13 cellular contexts compared by ENCODE assay signal in the genomic region with DNA sequence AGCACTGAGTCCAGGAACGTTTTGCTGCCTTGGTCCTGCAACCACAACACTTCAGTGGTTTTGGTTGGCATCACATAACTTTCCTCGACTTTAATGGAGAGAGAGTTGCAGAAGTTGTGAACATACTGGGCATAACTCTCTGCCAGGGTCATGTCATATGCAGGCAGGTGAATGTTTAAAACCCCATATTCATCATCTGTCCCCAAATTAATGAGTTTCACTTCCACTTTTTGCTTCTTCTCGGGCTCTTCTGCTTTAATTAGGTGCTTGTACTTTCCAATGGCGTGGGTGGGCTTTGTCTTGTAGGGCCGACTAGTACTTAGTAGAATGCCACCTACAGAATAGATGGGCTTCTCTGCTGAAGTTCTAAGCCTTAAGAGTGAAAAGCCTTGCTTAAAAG. TPM values are rescaled to one million over a fixed set of nuclear protein-coding genes. Genes with fewer than 3 reads are reported as not detected.
DNase-seq lines count a peak whose midpoint lies in the region; ATAC-seq, FAIRE-seq and TF ChIP-seq lines count a peak whose summit lies in the region.
"Had no signal": no experiment of that assay in that cellular context is flagged by ENCODE, and none has a peak within 500 bp of the region (broad histone marks: within the 10 kb centered on the region; RNA-seq: fewer than 3 reads in every experiment).

No MANE protein-coding gene starts in this region.

- peak overlapping the region; percentile 16; the same call in 1 of the 2 replicates for H3K4me3 ChIP-seq in GM12878

- no peaks in the 10 kb centered on the region for H3K79me2 ChIP-seq in GM12878 (ENCODE audit: control insufficient read depth, insufficient read depth, low read length)

- H4K20me1 ChIP-seq in GM12878 (ENCODE audit: control insufficient read depth, insufficient read depth) = no peaks in the 10 kb centered on the region

- FAIRE-seq in GM12878 (lab: Jason Lieb, UNC) = peak; percentile 56

- BruUV-seq in GM12878 (replicated peaks; lab: Mats Ljungman, UMichigan) = no TSS peak

- H3K27ac ChIP-seq in GM12878 (ENCODE audit: control insufficient read depth, insufficient read depth) (no peak overlapping the region), foreskin keratinocyte (no peak overlapping the region)

- RAD21 ChIA-PET in GM12878 (lab: Charles Lee; ENCODE audit: unreplicated experiment) = interaction anchor here (1.0 to 1.3 kb wide), 2 partner anchors 14 to 70 kb away, joined by 3 read pairs; no protein-coding TSS in a partner anchor

- CTCF ChIA-PET in GM12878 (lab: Yijun Ruan, JAX) = interaction anchor here (1.7 kb wide), 1 partner anchor 19 kb away, joined by 5 read pairs; no protein-coding TSS in a partner anchor

- TF ChIP-seq RAD21 in GM12878 (IDR thresholded peaks at IDR 0.05; ENCODE audit: insufficient read depth, low read depth, low read length) = no peak

- no peaks in the 10 kb centered on the region; the same call in 2 of the 3 replicates for H3K9me3 ChIP-seq in GM12878 (replicated peaks; ENCODE audit: control insufficient read depth, insufficient read depth, low read length)
- H3K9me3 ChIP-seq: Caco-2 had no signal

- H3K9me3 Mint-ChIP-seq in activated naive CD8-positive, alpha-beta T cell treated with anti-CD3 and anti-CD28 coated beads for 36 hours = no peaks in the 10 kb centered on the region

- TF ChIP-seq CTCF in GM12878 (IDR thresholded peaks at IDR 0.05 in 2 of 3, conservative IDR thresholded peaks at IDR 0.05 in 1 of 3; ENCODE audit: control insufficient read depth in 2 of 3, extremely low read depth in 1 of 3, insufficient read depth in 1 of 3, low read depth in 3 of 3, low read length in 3 of 3) (0 out of 6 replicates have a peak, but pooled peaks of 1 of the 3 experiments have one; percentile 2), foreskin keratinocyte (conservative IDR thresholded peaks at IDR 0.05) (no peak)

- peak; percentile 77 to 93; a peak in 3 of 4 replicates for TF ChIP-seq EP300 in GM12878 (IDR thresholded peaks at IDR 0.05; ENCODE audit: borderline replicate concordance in 1 of 2, control insufficient read depth in 1 of 2, low read depth in 2 of 2, low read length in 2 of 2)

- POLR2A ChIA-PET in GM12878 (lab: Charles Lee) = no interaction called here

- H3K4me1 Mint-ChIP-seq in activated naive CD8-positive, alpha-beta T cell treated with anti-CD3 and anti-CD28 coated beads for 36 hours = no peaks in the 10 kb centered on the region

- DNase-seq in GM12878 (ENCODE audit: low read depth, low spot score) (peak; percentile 82), foreskin keratinocyte (no peak), NCI-H2196 treated with DMSO at 0.1 percent for 48 hours (lab: John Stamatoyannopoulos, UW; ENCODE audit: unreplicated experiment) (no peak), C1 segment of cervical spinal cord (lab: John Stamatoyannopoulos, UW) (no peak)
- no peak for DNase-seq in activated naive CD8-positive, alpha-beta T cell treated with anti-CD3 and anti-CD28 coated beads for 36 hours
- DNase-seq: activated naive CD4-positive, alpha-beta T cell treated with Interleukin-2 at 50 U/mL for 16 hours; Caco-2; glutamatergic neuron; midbrain; right cardiac atrium had no signal

- H3K4me3 Mint-ChIP-seq in activated naive CD8-positive, alpha-beta T cell treated with anti-CD3 and anti-CD28 coated beads for 36 hours = no peak overlapping the region

- ATAC-seq in GM18870 (IDR thresholded peaks at IDR 0.05; ENCODE audit: unreplicated experiment) (peak; percentile 99), GM21576 (IDR thresholded peaks at IDR 0.05; ENCODE audit: unreplicated experiment) (peak; percentile 95), HG03135 (IDR thresholded peaks at IDR 0.05; ENCODE audit: unreplicated experiment) (peak; percentile 92), GM12878 (peak; percentile 95), foreskin keratinocyte (no peak)
- ATAC-seq: right cardiac atrium had no signal

- H3K9ac ChIP-seq in GM12878 (ENCODE audit: control insufficient read depth, insufficient read depth, low read length) = no peak overlapping the region

- 2% methylated on average over 5 of the region's 5 CpGs for WGBS in GM12878 (ENCODE audit: insufficient coverage, insufficient replicate concordance, low lambda C conversion rate, missing lambda C conversion rate)

- H3K27ac Mint-ChIP-seq in activated naive CD8-positive, alpha-beta T cell treated with anti-CD3 and anti-CD28 coated beads for 36 hours = no peak overlapping the region

- peak overlapping the region; percentile 36 for H3K4me2 ChIP-seq in GM12878 (ENCODE audit: control insufficient read depth, insufficient read depth)

- H3K27me3 Mint-ChIP-seq in activated naive CD8-positive, alpha-beta T cell treated with anti-CD3 and anti-CD28 coated beads for 36 hours = peaks cover 29% of the 10 kb centered on the region

- H3K27me3 ChIP-seq in GM12878 (replicated peaks in 1 of 2; ENCODE audit: control insufficient read depth in 2 of 2, insufficient read depth in 2 of 2, low read length in 1 of 2) (no peaks in the 10 kb centered on the region), foreskin keratinocyte (no peaks in the 10 kb centered on the region)

- no peaks in the 10 kb centered on the region for H3K36me3 Mint-ChIP-seq in activated naive CD8-positive, alpha-beta T cell treated with anti-CD3 and anti-CD28 coated beads for 36 hours

- SMC1A ChIA-PET in GM12878 (lab: Charles Lee; ENCODE audit: uncharacterized antibody, unreplicated experiment) = interaction anchor here (1.3 kb wide), 1 partner anchor 11 kb away, joined by 3 read pairs; no protein-coding TSS in a partner anchor

- H3K4me1 ChIP-seq in GM12878 (ENCODE audit: control insufficient read depth, insufficient read depth, low read length) (peaks cover 14% of the 10 kb centered on the region), foreskin keratinocyte (peaks cover 8% of the 10 kb centered on the region)
- H3K4me1 ChIP-seq: Caco-2 had no signal

- H2AFZ ChIP-seq in GM12878 (ENCODE audit: control insufficient read depth, low read depth, low read length) = no peak overlapping the region

- TF ChIP-seq POLR2A in GM12878 (IDR thresholded peaks at IDR 0.05; ENCODE audit: low read depth, low read length) = no peak

- intact Hi-C loops in GM12878 (cut with micrococcal nuclease; ENCODE audit: unreplicated experiment) = no loop called here

- in situ Hi-C loops in GM12878 (cut with MboI) = no loop called here

- no peaks in the 10 kb centered on the region for H3K36me3 ChIP-seq in GM12878 (ENCODE audit: control insufficient read depth in 2 of 2, insufficient read depth in 2 of 2, low read length in 1 of 2)

TF ChIP-seq in GM12878, 131 proteins besides CTCF, POLR2A, EP300 and RAD21 (continues in another document):
- TF ChIP-seq, protein P1, sequence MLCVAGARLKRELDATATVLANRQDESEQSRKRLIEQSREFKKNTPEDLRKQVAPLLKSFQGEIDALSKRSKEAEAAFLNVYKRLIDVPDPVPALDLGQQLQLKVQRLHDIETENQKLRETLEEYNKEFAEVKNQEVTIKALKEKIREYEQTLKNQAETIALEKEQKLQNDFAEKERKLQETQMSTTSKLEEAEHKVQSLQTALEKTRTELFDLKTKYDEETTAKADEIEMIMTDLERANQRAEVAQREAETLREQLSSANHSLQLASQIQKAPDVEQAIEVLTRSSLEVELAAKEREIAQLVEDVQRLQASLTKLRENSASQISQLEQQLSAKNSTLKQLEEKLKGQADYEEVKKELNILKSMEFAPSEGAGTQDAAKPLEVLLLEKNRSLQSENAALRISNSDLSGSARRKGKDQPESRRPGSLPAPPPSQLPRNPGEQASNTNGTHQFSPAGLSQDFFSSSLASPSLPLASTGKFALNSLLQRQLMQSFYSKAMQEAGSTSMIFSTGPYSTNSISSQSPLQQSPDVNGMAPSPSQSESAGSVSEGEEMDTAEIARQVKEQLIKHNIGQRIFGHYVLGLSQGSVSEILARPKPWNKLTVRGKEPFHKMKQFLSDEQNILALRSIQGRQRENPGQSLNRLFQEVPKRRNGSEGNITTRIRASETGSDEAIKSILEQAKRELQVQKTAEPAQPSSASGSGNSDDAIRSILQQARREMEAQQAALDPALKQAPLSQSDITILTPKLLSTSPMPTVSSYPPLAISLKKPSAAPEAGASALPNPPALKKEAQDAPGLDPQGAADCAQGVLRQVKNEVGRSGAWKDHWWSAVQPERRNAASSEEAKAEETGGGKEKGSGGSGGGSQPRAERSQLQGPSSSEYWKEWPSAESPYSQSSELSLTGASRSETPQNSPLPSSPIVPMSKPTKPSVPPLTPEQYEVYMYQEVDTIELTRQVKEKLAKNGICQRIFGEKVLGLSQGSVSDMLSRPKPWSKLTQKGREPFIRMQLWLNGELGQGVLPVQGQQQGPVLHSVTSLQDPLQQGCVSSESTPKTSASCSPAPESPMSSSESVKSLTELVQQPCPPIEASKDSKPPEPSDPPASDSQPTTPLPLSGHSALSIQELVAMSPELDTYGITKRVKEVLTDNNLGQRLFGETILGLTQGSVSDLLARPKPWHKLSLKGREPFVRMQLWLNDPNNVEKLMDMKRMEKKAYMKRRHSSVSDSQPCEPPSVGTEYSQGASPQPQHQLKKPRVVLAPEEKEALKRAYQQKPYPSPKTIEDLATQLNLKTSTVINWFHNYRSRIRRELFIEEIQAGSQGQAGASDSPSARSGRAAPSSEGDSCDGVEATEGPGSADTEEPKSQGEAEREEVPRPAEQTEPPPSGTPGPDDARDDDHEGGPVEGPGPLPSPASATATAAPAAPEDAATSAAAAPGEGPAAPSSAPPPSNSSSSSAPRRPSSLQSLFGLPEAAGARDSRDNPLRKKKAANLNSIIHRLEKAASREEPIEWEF (IDR thresholded peaks at IDR 0.05; ENCODE audit: insufficient replicate concordance, low read depth, low read length) = no peak

RNA-seq across cellular contexts. Expression of a gene that starts 45.2 kb away (rescaled TPM):
- total RNA-seq in GM12878 (2013; cell fraction: nucleolus; rRNA removed) = 0.73 and 1.5 TPM in 2 replicates
- total RNA-seq in GM12878 (2014; rRNA removed) = 0.06 TPM in 1 of 2 replicates, not detected in the other
- total RNA-seq in GM12878 (2014; rRNA removed; fragmentation: Illumina TruSeq; extraction: Trizol) = 0.23 TPM in 1 of 2 replicates, not detected in the other
- 0.21 and 0.46 TPM in 2 replicates for total RNA-seq in GM12878 (2021)
- not detected for polyA plus RNA-seq in GM12878 (2011; ENCODE audit: low read depth)
- 0.32 and 0.33 TPM in 2 replicates for polyA plus RNA-seq in GM12878 (2011; rRNA removed)
- 0.24 and 0.30 TPM in 2 replicates for polyA plus RNA-seq in GM12878 (2011; cell fraction: cytosol; rRNA removed)
- polyA plus RNA-seq in GM12878 (2011; cell fraction: nucleus; rRNA removed) = 1.1 and 1.3 TPM in 2 replicates
- polyA plus RNA-seq in GM12878 (2012) = 0.09 and 0.18 TPM in 2 replicates
- polyA plus RNA-seq in GM12878 (2014; fragmentation: Illumina TruSeq; extraction: Trizol) = 0.06 and 0.21 TPM in 2 replicates
- polyA plus RNA-seq in GM12878 (2014; fragmentation: Nextera tagmentation; extraction: Ambion mirVana) = under 1 TPM in 1 of 2 experiments, not detected in 1; 0.05 TPM
- polyA plus RNA-seq in GM12878 (2014; rRNA removed) = 0.14 TPM in 1 of 2 replicates, not detected in the other
- polyA plus RNA-seq in GM12878 (2016; fragmentation: Nextera tagmentation; extraction: Ambion mirVana) = not detected
- 0.15 and 0.41 TPM in 2 replicates for polyA minus RNA-seq in GM12878 (2011; rRNA and poly(A)+ RNA removed)
- polyA minus RNA-seq in GM12878 (2011; cell fraction: cytosol; rRNA and poly(A)+ RNA removed) = 2.9 and 3.2 TPM in 2 replicates
- 0.73 and 1.8 TPM in 2 replicates for polyA minus RNA-seq in GM12878 (2011; cell fraction: nucleus; rRNA and poly(A)+ RNA removed)
- 35.2 and 37.0 TPM in 2 replicates for total RNA-seq in foreskin keratinocyte
- polyA plus RNA-seq in foreskin keratinocyte = 26.0 and 30.9 TPM in 2 replicates
- under 1 TPM in 1 of 2 experiments, not detected in 1; 0.10 TPM for total RNA-seq in activated naive CD8-positive, alpha-beta T cell treated with anti-CD3 and anti-CD28 coated beads for 36 hours

Comparison
In these comparisons a context has a peak if more than half of its experiments do, and no peak if none do; other contexts are left out.
1. RNA of a gene that starts 45.2 kb away (total RNA-seq): 35.2 to 37.0 TPM in foreskin keratinocyte; 0.10 TPM in activated naive CD8-positive, alpha-beta T cell treated with anti-CD3 and anti-CD28 coated beads for 36 hours and 0.06 to 1.5 TPM in GM12878; every median in the first group is over 10 times any median in the second.